Comparison of ENCODE assay signal across 22 cellular contexts in genomic region chr3:42975456-42975855, GRCh38. TPM values are rescaled to one million over a fixed set of nuclear protein-coding genes. Genes with fewer than 3 reads are reported as not detected.
"Had no signal": no experiment of that assay in that cellular context is flagged by ENCODE, and none has a peak within 500 bp of the region (broad histone marks: within the 10 kb centered on the region; RNA-seq: fewer than 3 reads in every experiment).

No MANE protein-coding gene starts in this region.

- ATAC-seq: foreskin keratinocyte; gastroesophageal sphincter; heart left ventricle; left lobe of liver; natural killer cell; psoas muscle; right cardiac atrium; stimulated activated effector memory CD8-positive, alpha-beta T cell treated with anti-CD3 and anti-CD28 coated beads, Interleukin-12 subunit alpha, Interleukin-12 subunit beta, amount 100 ng/mL, for 72 hours had no signal

- H3K27ac Mint-ChIP-seq: memory B cell; natural killer cell; stimulated activated effector memory CD8-positive, alpha-beta T cell treated with anti-CD3 and anti-CD28 coated beads, Interleukin-12 subunit alpha, Interleukin-12 subunit beta, amount 100 ng/mL, for 72 hours had no signal

- H3K4me3 Mint-ChIP-seq: memory B cell; natural killer cell; stimulated activated effector memory CD8-positive, alpha-beta T cell treated with anti-CD3 and anti-CD28 coated beads, Interleukin-12 subunit alpha, Interleukin-12 subunit beta, amount 100 ng/mL, for 72 hours had no signal

- H3K36me3 Mint-ChIP-seq: natural killer cell; stimulated activated effector memory CD8-positive, alpha-beta T cell treated with anti-CD3 and anti-CD28 coated beads, Interleukin-12 subunit alpha, Interleukin-12 subunit beta, amount 100 ng/mL, for 72 hours had no signal

- DNase-seq: effector memory CD4-positive, alpha-beta T cell; foreskin keratinocyte; heart left ventricle; kidney; natural killer cell; occipital lobe; ovary; posterior cingulate gyrus; psoas muscle; right cardiac atrium; sigmoid colon; stimulated activated CD4-positive, alpha-beta T cell treated with anti-CD3 and anti-CD28 coated beads, Interleukin-2, amount 100 ng/mL, for 24 hours; stimulated activated CD4-positive, alpha-beta T cell treated with anti-CD3 and anti-CD28 coated beads, Interleukin-4, amount 100 ng/mL, for 24 hours; stimulated activated naive CD4-positive, alpha-beta T cell treated with Interleukin-2 at 50 U/mL for 16 hours; stomach; thyroid gland; trophoblast cell had no signal

RNA-seq across cellular contexts. Expression of gene GASK1A, which starts 3.7 kb away (rescaled TPM):
- total RNA-seq: endothelial cell of umbilical vein had no signal
